ENCODE assay signal across 8 cellular contexts in genomic region chr7:123537026-123537642, GRCh38. TPM values are rescaled to one million over a fixed set of nuclear protein-coding genes. Genes with fewer than 3 reads are reported as not detected.
A peak's percentile ranks its signal among the peaks of the same experiment; 100 is the strongest.
DNase-seq lines count a peak whose midpoint lies in the region; ATAC-seq and TF ChIP-seq lines count a peak whose summit lies in the region.

No MANE protein-coding gene starts in this region.

- peak overlapping the region; percentile 43; the same call in 1 of the 2 replicates for H3K4me2 ChIP-seq in SK-N-SH

- DNase-seq in SK-N-SH: no peak
- DNase-seq in OCI-M1 (lab: John Stamatoyannopoulos, UW): peak; percentile 50
- DNase-seq in fibroblast of peridontal ligament (ENCODE audit: extremely low read depth): peak; percentile 57
- no peak for DNase-seq in tibial nerve (ENCODE audit: low spot score in 2 of 2)
- DNase-seq in H7: no peak
- DNase-seq in stimulated activated CD4-positive, alpha-beta T cell treated with anti-CD3 and anti-CD28 coated beads, Interleukin-2, amount 100 ng/mL, for 24 hours: no peak
- no peak for DNase-seq in D341Med (ENCODE audit: low spot score)

- POLR2A ChIA-PET in SK-N-SH (lab: Yijun Ruan, JAX): no interaction called here

- H3K9me2 ChIP-seq in SK-N-SH: no peaks in the 10 kb centered on the region

- H2AFZ ChIP-seq in SK-N-SH (ENCODE audit: low read depth): no peak overlapping the region

- H3K9me3 ChIP-seq in SK-N-SH (no peaks in the 10 kb centered on the region), tibial nerve (no peaks in the 10 kb centered on the region)

- WGBS in SK-N-SH (ENCODE audit: low lambda C conversion rate): 16% methylated on average over 3 of the region's 3 CpGs
- WGBS in tibial nerve, 2 donors: 39 to 44% methylated on average over 3 of the region's 3 CpGs

- H4K20me1 ChIP-seq in SK-N-SH (ENCODE audit: insufficient read depth): no peaks in the 10 kb centered on the region

- TF ChIP-seq EP300 in SK-N-SH (IDR thresholded peaks at IDR 0.05; ENCODE audit: borderline replicate concordance in 1 of 2, low read depth in 1 of 2, low read length in 1 of 2) (no peak), tibial nerve (IDR thresholded peaks at IDR 0.05) (no peak)

- TF ChIP-seq CTCF in SK-N-SH (IDR thresholded peaks at IDR 0.05) (peak; percentile 73), tibial nerve (IDR thresholded peaks at IDR 0.05) (peak in 4 of 5 experiments; percentile 33 to 56 (median 36))

- H3K36me3 ChIP-seq in SK-N-SH (replicated peaks in 1 of 2; ENCODE audit: control insufficient read depth in 1 of 2, insufficient read depth in 2 of 2, low read length in 1 of 2) (peaks cover 6% of the 10 kb centered on the region in 2 experiments), tibial nerve (no peaks in the 10 kb centered on the region), H7 (replicated peaks; ENCODE audit: control insufficient read depth, insufficient read depth, low read length) (no peaks in the 10 kb centered on the region)

- H3K4me3 ChIP-seq in SK-N-SH (ENCODE audit: low read depth in 2 of 2, low read length in 1 of 2): no peak overlapping the region
- no peak overlapping the region for H3K4me3 ChIP-seq in tibial nerve
- H3K4me3 ChIP-seq in H7 (ENCODE audit: insufficient read depth, low read depth, low read length): no peak overlapping the region

- CTCF ChIA-PET in SK-N-SH (lab: Yijun Ruan, JAX): interaction anchor here (0.6 to 5.0 kb wide), 11 partner anchors 9 to 79 kb away, joined by 3 to 69 read pairs (median 4); partner anchors contain the start of gene NDUFA5

- TF ChIP-seq POLR2A in tibial nerve (IDR thresholded peaks at IDR 0.05): no peak

- no peaks in the 10 kb centered on the region for H3K27me3 ChIP-seq in SK-N-SH (ENCODE audit: insufficient read depth)
- H3K27me3 ChIP-seq in tibial nerve: no peaks in the 10 kb centered on the region
- peaks cover 11% of the 10 kb centered on the region for H3K27me3 ChIP-seq in H7 (ENCODE audit: control insufficient read depth, insufficient read depth, low read length)

- peaks cover 36% of the 10 kb centered on the region for H3F3A ChIP-seq in SK-N-SH (replicated peaks; ENCODE audit: insufficient read depth)

- H3K9ac ChIP-seq in SK-N-SH: no peak overlapping the region

- ATAC-seq in SK-N-SH treated with all-trans-retinoic acid at 6 μM for 48 hours: no peak

- H3K27ac ChIP-seq in SK-N-SH (ENCODE audit: low read depth in 2 of 2, low read length in 1 of 2) (peak overlapping the region in 1 of 2 experiments; percentile 78; a peak in 2 of 4 replicates), tibial nerve (no peak overlapping the region)

- H3K4me1 ChIP-seq in SK-N-SH (ENCODE audit: control insufficient read depth in 1 of 2, insufficient read depth in 2 of 2, low read depth in 1 of 2, low read length in 1 of 2) (peaks cover 8 to 20% of the 10 kb centered on the region in 2 experiments), tibial nerve (peaks cover 0 to 24% (median 2%) of the 10 kb centered on the region in 4 donors)

- peak; percentile 66 for TF ChIP-seq RAD21 in SK-N-SH (IDR thresholded peaks at IDR 0.05; ENCODE audit: low read length)

- no peaks in the 10 kb centered on the region for H3K79me2 ChIP-seq in SK-N-SH (ENCODE audit: insufficient read depth)

TF ChIP-seq in SK-N-SH, 30 proteins besides CTCF, POLR2A, EP300 and RAD21:
- TF ChIP-seq RXRA (IDR thresholded peaks at IDR 0.05; ENCODE audit: borderline replicate concordance, low read depth): no peak
- TF ChIP-seq SMC3 (IDR thresholded peaks at IDR 0.05; ENCODE audit: low read depth, low read length): peak; percentile 43

TF ChIP-seq in SK-N-SH treated with all-trans-retinoic acid at 6 μM for 48 hours, 23 proteins besides CTCF, POLR2A, EP300 and RAD21 (continues in another document):
- TF ChIP-seq RARB (CRISPR knock-in tag; IDR thresholded peaks at IDR 0.05) (no peak), PPARA (CRISPR knock-in tag; IDR thresholded peaks at IDR 0.05; ENCODE audit: borderline replicate concordance) (no peak), TSHZ2 (CRISPR knock-in tag; IDR thresholded peaks at IDR 0.05) (no peak), POU6F1 (CRISPR knock-in tag; IDR thresholded peaks at IDR 0.05; ENCODE audit: borderline replicate concordance, low read depth) (no peak), ZFP3 (CRISPR knock-in tag; IDR thresholded peaks at IDR 0.05) (no peak), TOX (CRISPR knock-in tag; IDR thresholded peaks at IDR 0.05; ENCODE audit: borderline replicate concordance) (no peak), CSRNP3 (CRISPR knock-in tag; IDR thresholded peaks at IDR 0.05) (no peak), ESRRG (CRISPR knock-in tag; IDR thresholded peaks at IDR 0.05) (no peak), CSDC2 (CRISPR knock-in tag; IDR thresholded peaks at IDR 0.05) (no peak), ZC3H10 (CRISPR knock-in tag; IDR thresholded peaks at IDR 0.05) (no peak), BACH2 (CRISPR knock-in tag; IDR thresholded peaks at IDR 0.05; ENCODE audit: borderline replicate concordance) (no peak), ZNF70 (CRISPR knock-in tag; IDR thresholded peaks at IDR 0.05) (no peak)

RNA-seq across cellular contexts. Expression of gene IQUB, which starts 2.7 kb away (rescaled TPM):
- polyA plus RNA-seq in SK-N-SH (2012; rRNA removed): 0.10 and 0.11 TPM in 2 replicates
- 0.13 and 0.15 TPM in 2 replicates for polyA plus RNA-seq in SK-N-SH (2012; cell fraction: cytosol; rRNA removed)
- polyA plus RNA-seq in SK-N-SH (2012; cell fraction: nucleus; rRNA removed): 0.09 and 0.26 TPM in 2 replicates
- 1 to 10 TPM; 1.8 to 5.4 (median 2.8) TPM for total RNA-seq in tibial nerve
- 0.07 and 0.15 TPM in 2 replicates for total RNA-seq in H7 (2014; rRNA removed; shearing (Covaris generic))

RNA-seq across cellular contexts. Expression of gene NDUFA5, which starts 20.5 kb away (rescaled TPM):
- 10.9 and 14.6 TPM in 2 replicates for polyA plus RNA-seq in SK-N-SH (2012; rRNA removed)
- polyA plus RNA-seq in SK-N-SH (2012; cell fraction: cytosol; rRNA removed): 20.3 and 38.9 TPM in 2 replicates
- 2.5 and 7.4 TPM in 2 replicates for polyA plus RNA-seq in SK-N-SH (2012; cell fraction: nucleus; rRNA removed)
- total RNA-seq in tibial nerve: 10 to 100 TPM; 22.5 to 56.6 (median 33.5) TPM
- 63.3 and 71.8 TPM in 2 replicates for total RNA-seq in H7 (2014; rRNA removed; shearing (Covaris generic))

Comparison
In these comparisons a context has a peak if more than half of its experiments do, and no peak if none do; other contexts are left out.
1. DNase-seq: peak in OCI-M1 (single experiment) and fibroblast of peridontal ligament (single experiment); none in SK-N-SH (single experiment), tibial nerve (0 of 2), H7 (single experiment), stimulated activated CD4-positive, alpha-beta T cell treated with anti-CD3 and anti-CD28 coated beads, Interleukin-2, amount 100 ng/mL, for 24 hours (0 of 2) and D341Med (single experiment).